Comparison of ENCODE assay signal across 1 cellular context in the genomic region with DNA sequence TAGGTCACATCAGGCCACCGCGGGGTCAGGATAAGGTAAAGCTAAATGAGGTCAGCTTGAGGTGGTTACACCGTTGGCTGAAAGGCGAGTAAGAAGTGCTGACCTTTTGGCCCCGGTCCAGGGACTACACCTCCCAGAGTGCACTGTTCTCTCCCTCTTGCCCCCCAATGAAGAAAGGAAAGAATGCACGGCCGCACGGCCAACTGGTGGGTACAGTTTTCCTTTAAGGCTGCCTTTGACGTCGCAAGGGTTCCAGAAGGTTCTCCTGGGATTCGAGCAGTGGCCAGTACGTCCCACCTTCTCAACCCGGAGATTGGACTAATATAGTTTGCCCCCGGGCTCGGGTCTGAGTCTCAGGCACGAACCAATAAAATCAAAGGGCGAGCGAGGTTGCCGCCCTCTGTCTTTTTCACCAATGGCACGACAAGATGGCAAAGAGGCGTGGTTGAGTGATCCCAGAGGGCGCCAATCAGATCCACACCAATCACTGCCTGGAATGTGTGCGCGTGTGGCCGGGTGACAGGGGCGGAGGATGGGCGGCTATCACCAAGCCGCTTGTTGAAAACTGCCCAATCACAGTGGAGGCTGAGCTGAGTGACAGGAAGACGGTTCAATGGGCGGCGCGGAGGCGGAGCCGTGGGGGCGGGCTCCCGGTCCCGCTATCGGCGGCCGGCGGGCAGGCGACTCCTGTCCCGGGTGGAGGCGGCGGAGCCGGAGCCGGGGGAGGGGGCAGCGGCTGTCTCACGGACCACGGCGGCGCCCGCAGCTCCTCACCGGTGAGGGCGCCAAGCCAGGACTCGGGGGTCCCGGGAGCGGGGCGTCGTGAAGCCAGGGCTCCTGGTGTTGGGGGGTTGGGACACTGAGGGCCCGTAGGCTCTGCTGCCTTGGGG.
TF ChIP-seq lines count a peak whose summit lies in the region.

A gene (plus strand): TSS at position 690 of the 890 bp plus-strand sequence. CDS start 886 bp downstream, outside the sequence.

TF ChIP-seq in HepG2, 621 proteins besides CTCF, POLR2A, EP300 and RAD21 (continued from another document and continues in another):
- TF ChIP-seq ATM (IDR thresholded peaks at IDR 0.05; ENCODE audit: borderline replicate concordance) (no peak), HDAC1 (CRISPR knock-in tag; IDR thresholded peaks at IDR 0.05) (peak; percentile 51; the same call in 1 of the 2 replicates), RAD51 (IDR thresholded peaks at IDR 0.05; ENCODE audit: borderline replicate concordance) (no peak), MED1 (CRISPR knock-in tag; IDR thresholded peaks at IDR 0.05) (no peak), RNF2 (conservative IDR thresholded peaks at IDR 0.05; ENCODE audit: low read depth) (peak; percentile 39; the same call in 1 of the 2 replicates), AGO1 (IDR thresholded peaks at IDR 0.05; ENCODE audit: low read depth, low read length, poor library complexity, severe bottlenecking) (peak; percentile 52), CBX1 (IDR thresholded peaks at IDR 0.05; ENCODE audit: low read depth) (peak; percentile 86), ZNF570 (CRISPR knock-in tag; IDR thresholded peaks at IDR 0.05; ENCODE audit: borderline replicate concordance) (no peak), KLF9 (CRISPR knock-in tag; IDR thresholded peaks at IDR 0.05; ENCODE audit: low read depth) (no peak), GATA4 (IDR thresholded peaks at IDR 0.05; ENCODE audit: borderline replicate concordance, low read depth) (no peak), KLF15 (CRISPR knock-in tag; IDR thresholded peaks at IDR 0.05; ENCODE audit: borderline replicate concordance) (no peak; the same call in 1 of the 2 replicates), EEA1 (CRISPR knock-in tag; IDR thresholded peaks at IDR 0.05; ENCODE audit: borderline replicate concordance) (no peak; the same call in 1 of the 2 replicates), HNF4A (CRISPR knock-in tag; IDR thresholded peaks at IDR 0.05) (no peak), NFE2 (CRISPR knock-in tag; IDR thresholded peaks at IDR 0.05) (no peak), PAF1 (CRISPR knock-in tag; IDR thresholded peaks at IDR 0.05) (no peak), SIN3A (IDR thresholded peaks at IDR 0.05; ENCODE audit: borderline replicate concordance, low read depth, low read length) (peak; percentile 70; the same call in 1 of the 2 replicates), GFI1 (CRISPR knock-in tag; IDR thresholded peaks at IDR 0.05; ENCODE audit: borderline replicate concordance) (peak; percentile 97), NCOR1 (IDR thresholded peaks at IDR 0.05; ENCODE audit: borderline replicate concordance, low read length) (no peak), ETV5 (CRISPR knock-in tag; IDR thresholded peaks at IDR 0.05; ENCODE audit: borderline replicate concordance) (no peak), ZKSCAN8 (CRISPR knock-in tag; IDR thresholded peaks at IDR 0.05; ENCODE audit: borderline replicate concordance) (no peak), RELA (CRISPR knock-in tag; IDR thresholded peaks at IDR 0.05) (no peak), TRIM24 (CRISPR knock-in tag; IDR thresholded peaks at IDR 0.05) (no peak), KDM5B (CRISPR knock-in tag; IDR thresholded peaks at IDR 0.05; ENCODE audit: borderline replicate concordance) (no peak), ASH2L (IDR thresholded peaks at IDR 0.05; ENCODE audit: insufficient read length, low read depth, low read length) (peak; percentile 42), ZNF557 (CRISPR knock-in tag; IDR thresholded peaks at IDR 0.05) (no peak), PITX1 (CRISPR knock-in tag; IDR thresholded peaks at IDR 0.05) (no peak), ZNF446 (CRISPR knock-in tag; IDR thresholded peaks at IDR 0.05) (0 out of 2 replicates have a peak, but pooled peaks have one; percentile 31), ZNF501 (CRISPR knock-in tag; IDR thresholded peaks at IDR 0.05) (peak; percentile 81), ZNF263 (CRISPR knock-in tag; IDR thresholded peaks at IDR 0.05) (0 out of 2 replicates have a peak, but pooled peaks have one; percentile 21), ZNF496 (CRISPR knock-in tag; IDR thresholded peaks at IDR 0.05; ENCODE audit: insufficient replicate concordance) (no peak), MYC (CRISPR knock-in tag; IDR thresholded peaks at IDR 0.05; ENCODE audit: borderline replicate concordance) (peak; percentile 52; the same call in 1 of the 2 replicates), ZFP41 (CRISPR knock-in tag; IDR thresholded peaks at IDR 0.05; ENCODE audit: borderline replicate concordance) (no peak), HNRNPLL (IDR thresholded peaks at IDR 0.05; ENCODE audit: low read depth, low read length, poor library complexity, severe bottlenecking) (peak; percentile 62), POLR2AphosphoS5 (IDR thresholded peaks at IDR 0.05; ENCODE audit: low read depth, low read length) (peak; percentile 39; the same call in 1 of the 2 replicates), ZNF672 (CRISPR knock-in tag; IDR thresholded peaks at IDR 0.05) (no peak), ZNF350 (CRISPR knock-in tag; IDR thresholded peaks at IDR 0.05; ENCODE audit: borderline replicate concordance, low read depth) (no peak)
- TF ChIP-seq, protein P1, sequence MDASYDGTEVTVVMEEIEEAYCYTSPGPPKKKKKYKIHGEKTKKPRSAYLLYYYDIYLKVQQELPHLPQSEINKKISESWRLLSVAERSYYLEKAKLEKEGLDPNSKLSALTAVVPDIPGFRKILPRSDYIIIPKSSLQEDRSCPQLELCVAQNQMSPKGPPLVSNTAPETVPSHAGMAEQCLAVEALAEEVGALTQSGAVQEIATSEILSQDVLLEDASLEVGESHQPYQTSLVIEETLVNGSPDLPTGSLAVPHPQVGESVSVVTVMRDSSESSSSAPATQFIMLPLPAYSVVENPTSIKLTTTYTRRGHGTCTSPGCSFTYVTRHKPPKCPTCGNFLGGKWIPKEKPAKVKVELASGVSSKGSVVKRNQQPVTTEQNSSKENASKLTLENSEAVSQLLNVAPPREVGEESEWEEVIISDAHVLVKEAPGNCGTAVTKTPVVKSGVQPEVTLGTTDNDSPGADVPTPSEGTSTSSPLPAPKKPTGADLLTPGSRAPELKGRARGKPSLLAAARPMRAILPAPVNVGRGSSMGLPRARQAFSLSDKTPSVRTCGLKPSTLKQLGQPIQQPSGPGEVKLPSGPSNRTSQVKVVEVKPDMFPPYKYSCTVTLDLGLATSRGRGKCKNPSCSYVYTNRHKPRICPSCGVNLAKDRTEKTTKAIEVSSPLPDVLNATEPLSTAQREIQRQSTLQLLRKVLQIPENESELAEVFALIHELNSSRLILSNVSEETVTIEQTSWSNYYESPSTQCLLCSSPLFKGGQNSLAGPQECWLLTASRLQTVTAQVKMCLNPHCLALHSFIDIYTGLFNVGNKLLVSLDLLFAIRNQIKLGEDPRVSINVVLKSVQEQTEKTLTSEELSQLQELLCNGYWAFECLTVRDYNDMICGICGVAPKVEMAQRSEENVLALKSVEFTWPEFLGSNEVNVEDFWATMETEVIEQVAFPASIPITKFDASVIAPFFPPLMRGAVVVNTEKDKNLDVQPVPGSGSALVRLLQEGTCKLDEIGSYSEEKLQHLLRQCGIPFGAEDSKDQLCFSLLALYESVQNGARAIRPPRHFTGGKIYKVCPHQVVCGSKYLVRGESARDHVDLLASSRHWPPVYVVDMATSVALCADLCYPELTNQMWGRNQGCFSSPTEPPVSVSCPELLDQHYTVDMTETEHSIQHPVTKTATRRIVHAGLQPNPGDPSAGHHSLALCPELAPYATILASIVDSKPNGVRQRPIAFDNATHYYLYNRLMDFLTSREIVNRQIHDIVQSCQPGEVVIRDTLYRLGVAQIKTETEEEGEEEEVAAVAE (CRISPR knock-in tag; IDR thresholded peaks at IDR 0.05; ENCODE audit: borderline replicate concordance) = peak; percentile 85
- TF ChIP-seq, protein P2, sequence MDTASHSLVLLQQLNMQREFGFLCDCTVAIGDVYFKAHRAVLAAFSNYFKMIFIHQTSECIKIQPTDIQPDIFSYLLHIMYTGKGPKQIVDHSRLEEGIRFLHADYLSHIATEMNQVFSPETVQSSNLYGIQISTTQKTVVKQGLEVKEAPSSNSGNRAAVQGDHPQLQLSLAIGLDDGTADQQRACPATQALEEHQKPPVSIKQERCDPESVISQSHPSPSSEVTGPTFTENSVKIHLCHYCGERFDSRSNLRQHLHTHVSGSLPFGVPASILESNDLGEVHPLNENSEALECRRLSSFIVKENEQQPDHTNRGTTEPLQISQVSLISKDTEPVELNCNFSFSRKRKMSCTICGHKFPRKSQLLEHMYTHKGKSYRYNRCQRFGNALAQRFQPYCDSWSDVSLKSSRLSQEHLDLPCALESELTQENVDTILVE (CRISPR knock-in tag; IDR thresholded peaks at IDR 0.05) = no peak
- TF ChIP-seq, protein P3, sequence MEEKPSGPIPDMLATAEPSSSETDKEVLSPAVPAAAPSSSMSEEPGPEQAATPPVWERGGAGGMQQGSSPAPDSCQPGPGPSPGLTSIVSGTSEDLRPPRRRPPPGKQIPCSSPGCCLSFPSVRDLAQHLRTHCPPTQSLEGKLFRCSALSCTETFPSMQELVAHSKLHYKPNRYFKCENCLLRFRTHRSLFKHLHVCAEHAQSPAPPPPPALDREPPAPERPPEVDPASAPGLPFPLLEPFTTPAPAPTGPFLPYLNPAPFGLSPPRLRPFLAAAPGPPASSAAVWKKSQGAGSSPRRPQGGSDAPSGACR (CRISPR knock-in tag; IDR thresholded peaks at IDR 0.05) = 0 out of 2 replicates have a peak, but pooled peaks have one; percentile 47
- TF ChIP-seq, protein P4, sequence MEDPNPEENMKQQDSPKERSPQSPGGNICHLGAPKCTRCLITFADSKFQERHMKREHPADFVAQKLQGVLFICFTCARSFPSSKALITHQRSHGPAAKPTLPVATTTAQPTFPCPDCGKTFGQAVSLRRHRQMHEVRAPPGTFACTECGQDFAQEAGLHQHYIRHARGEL (CRISPR knock-in tag; IDR thresholded peaks at IDR 0.05) = no peak
- TF ChIP-seq, protein P5, sequence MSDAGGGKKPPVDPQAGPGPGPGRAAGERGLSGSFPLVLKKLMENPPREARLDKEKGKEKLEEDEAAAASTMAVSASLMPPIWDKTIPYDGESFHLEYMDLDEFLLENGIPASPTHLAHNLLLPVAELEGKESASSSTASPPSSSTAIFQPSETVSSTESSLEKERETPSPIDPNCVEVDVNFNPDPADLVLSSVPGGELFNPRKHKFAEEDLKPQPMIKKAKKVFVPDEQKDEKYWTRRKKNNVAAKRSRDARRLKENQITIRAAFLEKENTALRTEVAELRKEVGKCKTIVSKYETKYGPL (CRISPR knock-in tag; IDR thresholded peaks at IDR 0.05) = no peak
- TF ChIP-seq, protein P6, sequence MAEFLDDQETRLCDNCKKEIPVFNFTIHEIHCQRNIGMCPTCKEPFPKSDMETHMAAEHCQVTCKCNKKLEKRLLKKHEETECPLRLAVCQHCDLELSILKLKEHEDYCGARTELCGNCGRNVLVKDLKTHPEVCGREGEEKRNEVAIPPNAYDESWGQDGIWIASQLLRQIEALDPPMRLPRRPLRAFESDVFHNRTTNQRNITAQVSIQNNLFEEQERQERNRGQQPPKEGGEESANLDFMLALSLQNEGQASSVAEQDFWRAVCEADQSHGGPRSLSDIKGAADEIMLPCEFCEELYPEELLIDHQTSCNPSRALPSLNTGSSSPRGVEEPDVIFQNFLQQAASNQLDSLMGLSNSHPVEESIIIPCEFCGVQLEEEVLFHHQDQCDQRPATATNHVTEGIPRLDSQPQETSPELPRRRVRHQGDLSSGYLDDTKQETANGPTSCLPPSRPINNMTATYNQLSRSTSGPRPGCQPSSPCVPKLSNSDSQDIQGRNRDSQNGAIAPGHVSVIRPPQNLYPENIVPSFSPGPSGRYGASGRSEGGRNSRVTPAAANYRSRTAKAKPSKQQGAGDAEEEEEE (CRISPR knock-in tag; IDR thresholded peaks at IDR 0.05; ENCODE audit: borderline replicate concordance) = no peak
- TF ChIP-seq, protein P7, sequence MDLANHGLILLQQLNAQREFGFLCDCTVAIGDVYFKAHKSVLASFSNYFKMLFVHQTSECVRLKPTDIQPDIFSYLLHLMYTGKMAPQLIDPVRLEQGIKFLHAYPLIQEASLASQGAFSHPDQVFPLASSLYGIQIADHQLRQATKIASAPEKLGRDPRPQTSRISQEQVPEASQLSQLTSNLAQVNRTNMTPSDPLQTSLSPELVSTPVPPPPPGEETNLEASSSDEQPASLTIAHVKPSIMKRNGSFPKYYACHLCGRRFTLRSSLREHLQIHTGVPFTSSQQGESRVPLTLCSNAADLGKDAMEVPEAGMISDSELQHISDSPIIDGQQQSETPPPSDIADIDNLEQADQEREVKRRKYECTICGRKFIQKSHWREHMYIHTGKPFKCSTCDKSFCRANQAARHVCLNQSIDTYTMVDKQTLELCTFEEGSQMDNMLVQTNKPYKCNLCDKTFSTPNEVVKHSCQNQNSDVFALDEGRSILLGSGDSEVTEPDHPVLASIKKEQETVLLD (CRISPR knock-in tag; IDR thresholded peaks at IDR 0.05; ENCODE audit: low read depth) = peak; percentile 45; the same call in 1 of the 2 replicates
- TF ChIP-seq, protein P8, sequence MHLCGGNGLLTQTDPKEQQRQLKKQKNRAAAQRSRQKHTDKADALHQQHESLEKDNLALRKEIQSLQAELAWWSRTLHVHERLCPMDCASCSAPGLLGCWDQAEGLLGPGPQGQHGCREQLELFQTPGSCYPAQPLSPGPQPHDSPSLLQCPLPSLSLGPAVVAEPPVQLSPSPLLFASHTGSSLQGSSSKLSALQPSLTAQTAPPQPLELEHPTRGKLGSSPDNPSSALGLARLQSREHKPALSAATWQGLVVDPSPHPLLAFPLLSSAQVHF (CRISPR knock-in tag; IDR thresholded peaks at IDR 0.05) = no peak
- TF ChIP-seq, protein P9, sequence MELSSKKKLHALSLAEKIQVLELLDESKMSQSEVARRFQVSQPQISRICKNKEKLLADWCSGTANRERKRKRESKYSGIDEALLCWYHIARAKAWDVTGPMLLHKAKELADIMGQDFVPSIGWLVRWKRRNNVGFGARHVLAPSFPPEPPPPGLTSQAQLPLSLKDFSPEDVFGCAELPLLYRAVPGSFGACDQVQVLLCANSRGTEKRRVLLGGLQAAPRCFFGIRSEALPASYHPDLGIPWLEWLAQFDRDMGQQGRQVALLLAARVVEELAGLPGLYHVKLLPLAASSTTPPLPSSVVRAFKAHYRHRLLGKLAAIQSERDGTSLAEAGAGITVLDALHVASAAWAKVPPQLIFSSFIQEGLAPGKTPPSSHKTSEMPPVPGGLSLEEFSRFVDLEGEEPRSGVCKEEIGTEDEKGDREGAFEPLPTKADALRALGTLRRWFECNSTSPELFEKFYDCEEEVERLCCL (CRISPR knock-in tag; IDR thresholded peaks at IDR 0.05; ENCODE audit: borderline replicate concordance) = no peak
- TF ChIP-seq, protein P10, sequence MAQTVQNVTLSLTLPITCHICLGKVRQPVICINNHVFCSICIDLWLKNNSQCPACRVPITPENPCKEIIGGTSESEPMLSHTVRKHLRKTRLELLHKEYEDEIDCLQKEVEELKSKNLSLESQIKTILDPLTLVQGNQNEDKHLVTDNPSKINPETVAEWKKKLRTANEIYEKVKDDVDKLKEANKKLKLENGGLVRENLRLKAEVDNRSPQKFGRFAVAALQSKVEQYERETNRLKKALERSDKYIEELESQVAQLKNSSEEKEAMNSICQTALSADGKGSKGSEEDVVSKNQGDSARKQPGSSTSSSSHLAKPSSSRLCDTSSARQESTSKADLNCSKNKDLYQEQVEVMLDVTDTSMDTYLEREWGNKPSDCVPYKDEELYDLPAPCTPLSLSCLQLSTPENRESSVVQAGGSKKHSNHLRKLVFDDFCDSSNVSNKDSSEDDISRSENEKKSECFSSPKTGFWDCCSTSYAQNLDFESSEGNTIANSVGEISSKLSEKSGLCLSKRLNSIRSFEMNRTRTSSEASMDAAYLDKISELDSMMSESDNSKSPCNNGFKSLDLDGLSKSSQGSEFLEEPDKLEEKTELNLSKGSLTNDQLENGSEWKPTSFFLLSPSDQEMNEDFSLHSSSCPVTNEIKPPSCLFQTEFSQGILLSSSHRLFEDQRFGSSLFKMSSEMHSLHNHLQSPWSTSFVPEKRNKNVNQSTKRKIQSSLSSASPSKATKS (CRISPR knock-in tag; IDR thresholded peaks at IDR 0.05) = no peak
- TF ChIP-seq, protein P11, sequence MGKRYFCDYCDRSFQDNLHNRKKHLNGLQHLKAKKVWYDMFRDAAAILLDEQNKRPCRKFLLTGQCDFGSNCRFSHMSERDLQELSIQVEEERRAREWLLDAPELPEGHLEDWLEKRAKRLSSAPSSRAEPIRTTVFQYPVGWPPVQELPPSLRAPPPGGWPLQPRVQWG (CRISPR knock-in tag; IDR thresholded peaks at IDR 0.05; ENCODE audit: borderline replicate concordance, low read depth) = no peak
